ENCODE assay signal across 1 cellular context in genomic region chr19:12774588-12775555, GRCh38.
TF ChIP-seq lines count a peak whose summit lies in the region.

A gene with protein sequence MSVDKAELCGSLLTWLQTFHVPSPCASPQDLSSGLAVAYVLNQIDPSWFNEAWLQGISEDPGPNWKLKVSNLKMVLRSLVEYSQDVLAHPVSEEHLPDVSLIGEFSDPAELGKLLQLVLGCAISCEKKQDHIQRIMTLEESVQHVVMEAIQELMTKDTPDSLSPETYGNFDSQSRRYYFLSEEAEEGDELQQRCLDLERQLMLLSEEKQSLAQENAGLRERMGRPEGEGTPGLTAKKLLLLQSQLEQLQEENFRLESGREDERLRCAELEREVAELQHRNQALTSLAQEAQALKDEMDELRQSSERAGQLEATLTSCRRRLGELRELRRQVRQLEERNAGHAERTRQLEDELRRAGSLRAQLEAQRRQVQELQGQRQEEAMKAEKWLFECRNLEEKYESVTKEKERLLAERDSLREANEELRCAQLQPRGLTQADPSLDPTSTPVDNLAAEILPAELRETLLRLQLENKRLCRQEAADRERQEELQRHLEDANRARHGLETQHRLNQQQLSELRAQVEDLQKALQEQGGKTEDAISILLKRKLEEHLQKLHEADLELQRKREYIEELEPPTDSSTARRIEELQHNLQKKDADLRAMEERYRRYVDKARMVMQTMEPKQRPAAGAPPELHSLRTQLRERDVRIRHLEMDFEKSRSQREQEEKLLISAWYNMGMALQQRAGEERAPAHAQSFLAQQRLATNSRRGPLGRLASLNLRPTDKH (minus strand): TSS chr19:12775552. CDS start chr19:12775449, 103 bp downstream.

TF ChIP-seq in HepG2, 621 proteins besides CTCF, POLR2A, EP300 and RAD21 (continued from another document and continues in another):
- TF ChIP-seq, protein P1, sequence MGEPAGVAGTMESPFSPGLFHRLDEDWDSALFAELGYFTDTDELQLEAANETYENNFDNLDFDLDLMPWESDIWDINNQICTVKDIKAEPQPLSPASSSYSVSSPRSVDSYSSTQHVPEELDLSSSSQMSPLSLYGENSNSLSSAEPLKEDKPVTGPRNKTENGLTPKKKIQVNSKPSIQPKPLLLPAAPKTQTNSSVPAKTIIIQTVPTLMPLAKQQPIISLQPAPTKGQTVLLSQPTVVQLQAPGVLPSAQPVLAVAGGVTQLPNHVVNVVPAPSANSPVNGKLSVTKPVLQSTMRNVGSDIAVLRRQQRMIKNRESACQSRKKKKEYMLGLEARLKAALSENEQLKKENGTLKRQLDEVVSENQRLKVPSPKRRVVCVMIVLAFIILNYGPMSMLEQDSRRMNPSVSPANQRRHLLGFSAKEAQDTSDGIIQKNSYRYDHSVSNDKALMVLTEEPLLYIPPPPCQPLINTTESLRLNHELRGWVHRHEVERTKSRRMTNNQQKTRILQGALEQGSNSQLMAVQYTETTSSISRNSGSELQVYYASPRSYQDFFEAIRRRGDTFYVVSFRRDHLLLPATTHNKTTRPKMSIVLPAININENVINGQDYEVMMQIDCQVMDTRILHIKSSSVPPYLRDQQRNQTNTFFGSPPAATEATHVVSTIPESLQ (CRISPR knock-in tag; conservative IDR thresholded peaks at IDR 0.05): 0 out of 2 replicates have a peak, but pooled peaks have one; percentile 59
- TF ChIP-seq YEATS4 (CRISPR knock-in tag; IDR thresholded peaks at IDR 0.05; ENCODE audit: borderline replicate concordance): peak; percentile 58; the same call in 1 of the 2 replicates
- peak; percentile 3; the same call in 1 of the 2 replicates for TF ChIP-seq HDAC1 (CRISPR knock-in tag; IDR thresholded peaks at IDR 0.05)
- TF ChIP-seq BCL6 (CRISPR knock-in tag; IDR thresholded peaks at IDR 0.05): no peak
- 0 out of 2 replicates have a peak, but pooled peaks have one; percentile 31 for TF ChIP-seq ZNF234 (CRISPR knock-in tag; conservative IDR thresholded peaks at IDR 0.05)
- peak; percentile 92; the same call in 1 of the 2 replicates for TF ChIP-seq EED (CRISPR knock-in tag; IDR thresholded peaks at IDR 0.05)
- peak; percentile 77; the same call in 1 of the 2 replicates for TF ChIP-seq ZNF891 (CRISPR knock-in tag; IDR thresholded peaks at IDR 0.05)
- peak; percentile 12; the same call in 1 of the 2 replicates for TF ChIP-seq ZNF333 (CRISPR knock-in tag; IDR thresholded peaks at IDR 0.05; ENCODE audit: borderline replicate concordance)
- TF ChIP-seq THAP9 (CRISPR knock-in tag; IDR thresholded peaks at IDR 0.05; ENCODE audit: borderline replicate concordance): 0 out of 2 replicates have a peak, but pooled peaks have one; percentile 18
- TF ChIP-seq HNRNPK (IDR thresholded peaks at IDR 0.05; ENCODE audit: low read depth, low read length, poor library complexity, severe bottlenecking): no peak
- no peak for TF ChIP-seq ZBTB7A (CRISPR knock-in tag; IDR thresholded peaks at IDR 0.05)
- TF ChIP-seq TERF1 (CRISPR knock-in tag; IDR thresholded peaks at IDR 0.05): 0 out of 2 replicates have a peak, but pooled peaks have one; percentile 34
- TF ChIP-seq CAMTA2 (CRISPR knock-in tag; IDR thresholded peaks at IDR 0.05; ENCODE audit: borderline replicate concordance): peak; percentile 80; the same call in 1 of the 2 replicates
- no peak for TF ChIP-seq ZNF296 (CRISPR knock-in tag; conservative IDR thresholded peaks at IDR 0.05)
- no peak for TF ChIP-seq NONO (IDR thresholded peaks at IDR 0.05)
- TF ChIP-seq NONO (CRISPR knock-in tag; conservative IDR thresholded peaks at IDR 0.05): peak; percentile 65
- TF ChIP-seq LCORL (IDR thresholded peaks at IDR 0.05): no peak
- peak; percentile 43; the same call in 1 of the 2 replicates for TF ChIP-seq LCORL (CRISPR knock-in tag; IDR thresholded peaks at IDR 0.05)
- 0 out of 2 replicates have a peak, but pooled peaks have one; percentile 62 for TF ChIP-seq ZNF616 (CRISPR knock-in tag; IDR thresholded peaks at IDR 0.05; ENCODE audit: low read depth)
- no peak for TF ChIP-seq ZNF180 (CRISPR knock-in tag; IDR thresholded peaks at IDR 0.05; ENCODE audit: borderline replicate concordance, low read depth)
- peak; percentile 57; the same call in 1 of the 2 replicates for TF ChIP-seq POLR2G (IDR thresholded peaks at IDR 0.05; ENCODE audit: low read depth, low read length)
- no peak for TF ChIP-seq BRD4 (CRISPR knock-in tag; IDR thresholded peaks at IDR 0.05)
- TF ChIP-seq ZBTB8A (CRISPR knock-in tag; IDR thresholded peaks at IDR 0.05; ENCODE audit: borderline replicate concordance, low read depth): no peak
- TF ChIP-seq TAF15 (IDR thresholded peaks at IDR 0.05; ENCODE audit: low read depth, low read length, poor library complexity, severe bottlenecking): peak; percentile 9
- no peak for TF ChIP-seq ZBTB10 (CRISPR knock-in tag; IDR thresholded peaks at IDR 0.05; ENCODE audit: borderline replicate concordance)
- TF ChIP-seq ZEB1 (IDR thresholded peaks at IDR 0.05; ENCODE audit: insufficient replicate concordance, low read depth): peak; percentile 96
- TF ChIP-seq GABPB1 (CRISPR knock-in tag; IDR thresholded peaks at IDR 0.05): 0 out of 2 replicates have a peak, but pooled peaks have one; percentile 68
- TF ChIP-seq, protein P2, sequence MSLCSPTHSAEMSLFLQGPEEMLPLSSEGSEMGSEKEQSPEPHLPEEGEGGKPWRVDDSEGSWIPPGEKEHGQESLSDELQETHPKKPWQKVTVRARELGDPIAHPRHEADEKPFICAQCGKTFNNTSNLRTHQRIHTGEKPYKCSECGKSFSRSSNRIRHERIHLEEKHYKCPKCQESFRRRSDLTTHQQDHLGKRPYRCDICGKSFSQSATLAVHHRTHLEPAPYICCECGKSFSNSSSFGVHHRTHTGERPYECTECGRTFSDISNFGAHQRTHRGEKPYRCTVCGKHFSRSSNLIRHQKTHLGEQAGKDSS (CRISPR knock-in tag; IDR thresholded peaks at IDR 0.05; ENCODE audit: borderline replicate concordance, low read depth): 0 out of 2 replicates have a peak, but pooled peaks have one; percentile 56
- TF ChIP-seq, protein P3, sequence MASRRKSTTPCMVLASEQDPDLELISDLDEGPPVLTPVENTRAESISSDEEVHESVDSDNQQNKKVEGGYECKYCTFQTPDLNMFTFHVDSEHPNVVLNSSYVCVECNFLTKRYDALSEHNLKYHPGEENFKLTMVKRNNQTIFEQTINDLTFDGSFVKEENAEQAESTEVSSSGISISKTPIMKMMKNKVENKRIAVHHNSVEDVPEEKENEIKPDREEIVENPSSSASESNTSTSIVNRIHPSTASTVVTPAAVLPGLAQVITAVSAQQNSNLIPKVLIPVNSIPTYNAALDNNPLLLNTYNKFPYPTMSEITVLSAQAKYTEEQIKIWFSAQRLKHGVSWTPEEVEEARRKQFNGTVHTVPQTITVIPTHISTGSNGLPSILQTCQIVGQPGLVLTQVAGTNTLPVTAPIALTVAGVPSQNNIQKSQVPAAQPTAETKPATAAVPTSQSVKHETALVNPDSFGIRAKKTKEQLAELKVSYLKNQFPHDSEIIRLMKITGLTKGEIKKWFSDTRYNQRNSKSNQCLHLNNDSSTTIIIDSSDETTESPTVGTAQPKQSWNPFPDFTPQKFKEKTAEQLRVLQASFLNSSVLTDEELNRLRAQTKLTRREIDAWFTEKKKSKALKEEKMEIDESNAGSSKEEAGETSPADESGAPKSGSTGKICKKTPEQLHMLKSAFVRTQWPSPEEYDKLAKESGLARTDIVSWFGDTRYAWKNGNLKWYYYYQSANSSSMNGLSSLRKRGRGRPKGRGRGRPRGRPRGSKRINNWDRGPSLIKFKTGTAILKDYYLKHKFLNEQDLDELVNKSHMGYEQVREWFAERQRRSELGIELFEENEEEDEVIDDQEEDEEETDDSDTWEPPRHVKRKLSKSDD (CRISPR knock-in tag; IDR thresholded peaks at IDR 0.05; ENCODE audit: low read depth): no peak
- TF ChIP-seq GLI4 (CRISPR knock-in tag; IDR thresholded peaks at IDR 0.05; ENCODE audit: borderline replicate concordance): no peak
- peak; percentile 52; the same call in 1 of the 2 replicates for TF ChIP-seq PAX8 (CRISPR knock-in tag; IDR thresholded peaks at IDR 0.05; ENCODE audit: borderline replicate concordance)
- no peak for TF ChIP-seq SP1 (IDR thresholded peaks at IDR 0.05)
- peak; percentile 39; the same call in 1 of the 2 replicates for TF ChIP-seq SP1 (CRISPR knock-in tag; IDR thresholded peaks at IDR 0.05)
- TF ChIP-seq ZNF253 (CRISPR knock-in tag; IDR thresholded peaks at IDR 0.05; ENCODE audit: borderline replicate concordance): 0 out of 2 replicates have a peak, but pooled peaks have one; percentile 85
- TF ChIP-seq, protein P4, sequence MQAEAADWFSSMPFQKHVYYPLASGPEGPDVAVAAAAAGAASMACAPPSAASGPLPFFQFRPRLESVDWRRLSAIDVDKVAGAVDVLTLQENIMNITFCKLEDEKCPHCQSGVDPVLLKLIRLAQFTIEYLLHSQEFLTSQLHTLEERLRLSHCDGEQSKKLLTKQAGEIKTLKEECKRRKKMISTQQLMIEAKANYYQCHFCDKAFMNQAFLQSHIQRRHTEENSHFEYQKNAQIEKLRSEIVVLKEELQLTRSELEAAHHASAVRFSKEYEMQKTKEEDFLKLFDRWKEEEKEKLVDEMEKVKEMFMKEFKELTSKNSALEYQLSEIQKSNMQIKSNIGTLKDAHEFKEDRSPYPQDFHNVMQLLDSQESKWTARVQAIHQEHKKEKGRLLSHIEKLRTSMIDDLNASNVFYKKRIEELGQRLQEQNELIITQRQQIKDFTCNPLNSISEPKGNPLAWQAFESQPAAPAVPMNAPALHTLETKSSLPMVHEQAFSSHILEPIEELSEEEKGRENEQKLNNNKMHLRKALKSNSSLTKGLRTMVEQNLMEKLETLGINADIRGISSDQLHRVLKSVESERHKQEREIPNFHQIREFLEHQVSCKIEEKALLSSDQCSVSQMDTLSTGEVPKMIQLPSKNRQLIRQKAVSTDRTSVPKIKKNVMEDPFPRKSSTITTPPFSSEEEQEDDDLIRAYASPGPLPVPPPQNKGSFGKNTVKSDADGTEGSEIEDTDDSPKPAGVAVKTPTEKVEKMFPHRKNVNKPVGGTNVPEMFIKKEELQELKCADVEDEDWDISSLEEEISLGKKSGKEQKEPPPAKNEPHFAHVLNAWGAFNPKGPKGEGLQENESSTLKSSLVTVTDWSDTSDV (CRISPR knock-in tag; IDR thresholded peaks at IDR 0.05): peak; percentile 42
- TF ChIP-seq RAD51 (IDR thresholded peaks at IDR 0.05; ENCODE audit: borderline replicate concordance): peak; percentile 80
